In genomic region chr6:132259070-132259469, GRCh38 we compare ENCODE assay signal across 1 cellular context.
TF ChIP-seq lines count a peak whose summit lies in the region.

No MANE protein-coding gene starts in this region.

TF ChIP-seq in H1, 55 proteins besides CTCF, POLR2A, EP300 and RAD21 (continued from another document):
- TF ChIP-seq NRF1 (IDR thresholded peaks at IDR 0.05; ENCODE audit: low read depth, low read length) (no peak), SUZ12 (IDR thresholded peaks at IDR 0.05; ENCODE audit: low read length) (no peak), YY1 (IDR thresholded peaks at IDR 0.05; ENCODE audit: low read depth, low read length) (no peak), CHD7 (IDR thresholded peaks at IDR 0.05; ENCODE audit: insufficient replicate concordance, low read length) (no peak), CBX8 (IDR thresholded peaks at IDR 0.05; ENCODE audit: borderline replicate concordance, low read depth, low read length) (no peak), CREB1 (IDR thresholded peaks at IDR 0.05) (no peak), BACH1 (IDR thresholded peaks at IDR 0.05; ENCODE audit: low read length) (no peak), ATF3 (IDR thresholded peaks at IDR 0.05; ENCODE audit: insufficient read depth, low read depth, low read length) (no peak), HDAC6 (IDR thresholded peaks at IDR 0.05; ENCODE audit: low read depth, low read length) (no peak), SIX5 (IDR thresholded peaks at IDR 0.05; ENCODE audit: low read depth, low read length) (no peak), ZNF274 (IDR thresholded peaks at IDR 0.05; ENCODE audit: borderline replicate concordance, extremely low read depth, low read length) (no peak)
